ENCODE assay signal across 11 cellular contexts in the genomic region with DNA sequence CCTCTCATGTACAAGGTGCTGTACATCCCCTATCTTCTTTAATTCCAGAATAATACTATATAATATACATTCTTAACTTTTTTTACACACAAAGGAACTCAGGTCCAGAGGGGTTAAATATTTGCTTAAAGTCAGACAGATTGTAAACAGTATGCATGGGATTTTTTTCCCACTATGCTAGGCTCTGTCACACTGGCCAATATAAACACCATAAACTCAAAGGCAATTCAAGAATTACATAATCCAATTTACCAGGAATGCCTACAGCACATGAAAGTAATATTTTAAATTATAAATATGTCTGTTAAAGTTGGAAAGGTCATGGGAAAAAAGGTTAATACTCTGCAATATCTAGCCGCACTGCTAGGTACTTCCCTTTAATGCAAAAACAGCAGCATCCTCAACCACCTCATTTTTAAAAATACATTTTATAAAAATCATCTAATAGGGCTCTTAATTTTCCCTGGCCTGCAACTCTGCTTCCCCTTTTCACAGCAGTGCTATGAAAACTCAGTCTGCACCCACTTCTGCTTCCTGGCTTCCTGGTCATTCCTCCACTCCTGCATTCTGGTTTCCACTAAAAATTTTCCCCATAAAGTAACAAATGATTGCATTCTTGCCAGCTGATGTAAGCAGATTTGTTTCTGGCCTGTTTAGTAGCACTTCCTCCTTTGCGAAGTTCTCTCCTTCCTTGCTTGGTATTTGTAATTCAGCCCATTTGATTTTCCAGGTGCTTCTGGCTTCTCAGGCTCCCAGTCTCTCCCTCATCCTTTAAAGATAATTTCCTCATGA.
DNase-seq lines count a peak whose midpoint lies in the region; ATAC-seq, FAIRE-seq and TF ChIP-seq lines count a peak whose summit lies in the region.
"Had no signal": no experiment of that assay in that cellular context is flagged by ENCODE, and none has a peak within 500 bp of the region (broad histone marks: within the 10 kb centered on the region; RNA-seq: fewer than 3 reads in every experiment).

No MANE protein-coding gene starts in this region.

- H3K9me3 Mint-ChIP-seq in naive B cell: peaks cover 0 to 5% (median 0%) of the 10 kb centered on the region in 7 donors

- peaks cover 32% of the 10 kb centered on the region for H3K4me1 ChIP-seq in DOHH2 (ENCODE audit: control insufficient read depth, low read length)

- H3K27ac Mint-ChIP-seq in naive B cell: no peak overlapping the region

- peaks cover 7 to 23% of the 10 kb centered on the region in 2 donors for H3K36me3 Mint-ChIP-seq in naive B cell

- H3K4me2 ChIP-seq in DOHH2 (ENCODE audit: low read length): peak overlapping the region; percentile 30
- H3K4me2 ChIP-seq: KMS-11, PC-9 had no signal

- H4K20me1 ChIP-seq in DOHH2 (ENCODE audit: control insufficient read depth, insufficient read depth, low read depth, low read length): no peaks in the 10 kb centered on the region

- no peak overlapping the region for H3K4me3 ChIP-seq in DOHH2 (ENCODE audit: low read length)
- H3K4me3 ChIP-seq in NB4 (ENCODE audit: low read depth, low read length): no peak overlapping the region
- H3K4me3 ChIP-seq: PC-9 had no signal

- no peak overlapping the region for H3K4me3 Mint-ChIP-seq in naive B cell

- no peaks in the 10 kb centered on the region for H3K27me3 ChIP-seq in DOHH2 (ENCODE audit: control insufficient read depth, low read length)

- FAIRE-seq in endometrium (lab: Jason Lieb, UNC): peak; percentile 66

- TF ChIP-seq CTCF in DOHH2 (IDR thresholded peaks at IDR 0.05; ENCODE audit: low read depth, low read length, poor library complexity, severe bottlenecking) (no peak), NB4 (IDR thresholded peaks at IDR 0.05; ENCODE audit: low read depth, low read length) (no peak)

- DNase-seq in NB4 (ENCODE audit: low read depth) (peak; percentile 53), naive B cell (no peak), iPS-NIHi7 (ENCODE audit: extremely low spot score) (no peak), NCI-H1105 treated with DMSO at 0.1 percent for 48 hours (lab: John Stamatoyannopoulos, UW) (no peak), DMS79 (lab: John Stamatoyannopoulos, UW) (no peak), caudate nucleus (lab: John Stamatoyannopoulos, UW) (no peak)
- DNase-seq: Calu3, PC-9 had no signal

- H3K27ac ChIP-seq in DOHH2 (ENCODE audit: low read depth, low read length) (peak overlapping the region; percentile 28), caudate nucleus (ENCODE audit: low read depth, low read length) (no peak overlapping the region)
- H3K27ac ChIP-seq: KMS-11, PC-9 had no signal

- no peak for TF ChIP-seq POLR2A in NB4 (IDR thresholded peaks at IDR 0.05; ENCODE audit: extremely low read depth, insufficient read length)

- peaks cover 10% of the 10 kb centered on the region for H3K36me3 ChIP-seq in DOHH2 (ENCODE audit: control insufficient read depth, low read length)

- H3K9me3 ChIP-seq in DOHH2 (ENCODE audit: control insufficient read depth, insufficient read depth, low read length): no peaks in the 10 kb centered on the region

- peaks cover 0 to 5% (median 0%) of the 10 kb centered on the region in 3 donors for H3K4me1 Mint-ChIP-seq in naive B cell

- H3K9me2 ChIP-seq in DOHH2 (replicated peaks; ENCODE audit: control insufficient read depth, low read length): no peaks in the 10 kb centered on the region

- H3F3A ChIP-seq in DOHH2 (ENCODE audit: control insufficient read depth, insufficient read depth): peaks cover 20% of the 10 kb centered on the region

- no peaks in the 10 kb centered on the region for H3K27me3 Mint-ChIP-seq in naive B cell

- peak; percentile 46 to 58 for ATAC-seq in naive B cell (ENCODE audit: low read depth in 2 of 2)

- peaks cover 8% of the 10 kb centered on the region for H3K79me2 ChIP-seq in DOHH2 (ENCODE audit: control insufficient read depth, low read length)
